13 cellular contexts compared by ENCODE assay signal in genomic region chr2:11368059-11368572, GRCh38. TPM values are rescaled to one million over a fixed set of nuclear protein-coding genes. Genes with fewer than 3 reads are reported as not detected.
DNase-seq lines count a peak whose midpoint lies in the region; ATAC-seq and TF ChIP-seq lines count a peak whose summit lies in the region.
"Had no signal": no experiment of that assay in that cellular context is flagged by ENCODE, and none has a peak within 500 bp of the region (broad histone marks: within the 10 kb centered on the region; RNA-seq: fewer than 3 reads in every experiment).

No MANE protein-coding gene starts in this region.

- H3K9me2 ChIP-seq in Karpas-422 (replicated peaks; ENCODE audit: insufficient read depth, low read length) = no peaks in the 10 kb centered on the region

- no peak overlapping the region for H2AFZ ChIP-seq in Karpas-422 (ENCODE audit: low read length)

- H3K4me3 ChIP-seq in Karpas-422 (ENCODE audit: low read length) (no peak overlapping the region), duodenal mucosa (ENCODE audit: low read depth in 1 of 2, low read length in 2 of 2) (peak overlapping the region; percentile 7 to 25), right lobe of liver (no peak overlapping the region), spleen (no peak overlapping the region)
- H3K4me3 ChIP-seq: SJSA1 had no signal

- H3K36me3 ChIP-seq in Karpas-422 (ENCODE audit: insufficient read depth, low read length) (no peaks in the 10 kb centered on the region), duodenal mucosa (ENCODE audit: control insufficient read depth in 1 of 2, insufficient read depth in 2 of 2, low read length in 2 of 2) (no peaks in the 10 kb centered on the region), right lobe of liver (no peaks in the 10 kb centered on the region), spleen (no peaks in the 10 kb centered on the region)
- H3K36me3 ChIP-seq: SJSA1 had no signal

- peak; percentile 41 to 53 (median 48) for ATAC-seq in right lobe of liver

- H4K20me1 ChIP-seq in Karpas-422 (ENCODE audit: insufficient read depth, low read depth, low read length) = no peaks in the 10 kb centered on the region

- CTCF ChIA-PET in RWPE1 (lab: Yijun Ruan, JAX) = interaction anchor here (0.8 kb wide), 1 partner anchor 131 kb away, joined by 4 read pairs; no protein-coding TSS in a partner anchor

- H3K27ac ChIP-seq in Karpas-422 (ENCODE audit: low read length) (no peak overlapping the region), duodenal mucosa (ENCODE audit: low read depth, low read length) (no peak overlapping the region), right lobe of liver (peak overlapping the region in 2 of 3 donors; percentile 34 to 69), spleen (peak overlapping the region in 6 of 8 donors; percentile 58 to 75 (median 66)), RWPE1 (no peak overlapping the region)
- H3K27ac ChIP-seq: SJSA1 had no signal

- intact Hi-C loops in right lobe of liver (cut with DNase I) (no loop called here), spleen (cut with DNase I; ENCODE audit: low total_unique reads) (no loop called here)

- peaks cover 7% of the 10 kb centered on the region for H3K4me1 ChIP-seq in Karpas-422 (ENCODE audit: low read length)
- H3K4me1 ChIP-seq in duodenal mucosa (ENCODE audit: control insufficient read depth in 1 of 2, insufficient read depth in 2 of 2, low read length in 2 of 2) = peaks cover 33 to 36% of the 10 kb centered on the region in 2 donors
- peaks cover 0 to 52% (median 14%) of the 10 kb centered on the region in 4 donors for H3K4me1 ChIP-seq in right lobe of liver
- H3K4me1 ChIP-seq in spleen = peaks cover 4 to 46% (median 24%) of the 10 kb centered on the region in 6 donors

- TF ChIP-seq POLR2A in right lobe of liver (IDR thresholded peaks at IDR 0.05) (no peak), spleen (IDR thresholded peaks at IDR 0.05) (no peak)

- POLR2A ChIA-PET in RWPE1 (lab: Yijun Ruan, JAX; ENCODE audit: low non-redundant PET) = no interaction called here

- H3K4me2 ChIP-seq in Karpas-422 (ENCODE audit: low read depth, low read length, poor library complexity, severe bottlenecking) = no peak overlapping the region

- TF ChIP-seq CTCF in right lobe of liver (IDR thresholded peaks at IDR 0.05) (no peak), spleen (IDR thresholded peaks at IDR 0.05 in 8 of 11, conservative IDR thresholded peaks at IDR 0.05 in 3 of 11) (no peak), RWPE1 (conservative IDR thresholded peaks at IDR 0.05; ENCODE audit: low read depth) (no peak)

- no peak overlapping the region for H3K9ac ChIP-seq in Karpas-422 (ENCODE audit: low read length)
- no peak overlapping the region for H3K9ac ChIP-seq in duodenal mucosa (ENCODE audit: low read depth in 1 of 2, low read length in 2 of 2)

- H3K27me3 ChIP-seq in Karpas-422 (ENCODE audit: low read length) (no peaks in the 10 kb centered on the region), duodenal mucosa (ENCODE audit: control insufficient read depth in 1 of 2, insufficient read depth in 2 of 2, low read length in 2 of 2) (no peaks in the 10 kb centered on the region), right lobe of liver (no peaks in the 10 kb centered on the region), spleen (replicated peaks in 1 of 7) (no peaks in the 10 kb centered on the region)
- H3K27me3 ChIP-seq: SJSA1 had no signal

- H3K79me2 ChIP-seq in Karpas-422 (ENCODE audit: low read length) = no peaks in the 10 kb centered on the region

- 7% methylated on average over 7 of the region's 10 CpGs for WGBS in right lobe of liver (ENCODE audit: insufficient coverage, low coverage, low lambda C conversion rate, missing lambda C conversion rate)
- 42 to 68% (median 60%) methylated on average over 10 of the region's 10 CpGs for WGBS in spleen, 5 donors

- peak; percentile 32 for DNase-seq in Karpas-422
- DNase-seq in right lobe of liver = peak; percentile 42 to 70 (median 69)
- DNase-seq in spleen = no peak
- no peak for DNase-seq in NOMO-1 treated with DMSO at 0.1 percent for 48 hours (lab: John Stamatoyannopoulos, UW; ENCODE audit: unreplicated experiment)
- DNase-seq in T1000 (lab: John Stamatoyannopoulos, UW) = no peak
- DNase-seq in NCI-H1105 treated with DMSO at 0.1 percent for 48 hours (lab: John Stamatoyannopoulos, UW) = no peak
- DNase-seq in RWPE1 (ENCODE audit: low spot score) = no peak
- DNase-seq: activated gamma-delta T cell; CD4-positive, CD25-positive, alpha-beta regulatory T cell; cortex of kidney; stimulated activated CD4-positive, alpha-beta T cell treated with anti-CD3 and anti-CD28 coated beads, Interleukin-4, amount 100 ng/mL, for 24 hours had no signal

- H3K9me3 ChIP-seq in Karpas-422 (ENCODE audit: low read length) = no peaks in the 10 kb centered on the region
- no peaks in the 10 kb centered on the region for H3K9me3 ChIP-seq in duodenal mucosa (ENCODE audit: control insufficient read depth in 1 of 2, low read length in 2 of 2)
- H3K9me3 ChIP-seq in right lobe of liver = no peaks in the 10 kb centered on the region
- H3K9me3 ChIP-seq in spleen = no peaks in the 10 kb centered on the region
- H3K9me3 ChIP-seq: SJSA1 had no signal

RNA-seq across cellular contexts. Expression of gene ROCK2, which starts 23.7 kb away (rescaled TPM):
- total RNA-seq in Karpas-422 (2014; rRNA removed; shearing (Covaris generic); ENCODE audit: low replicate concordance) = 7.4 and 14.2 TPM in 2 replicates
- total RNA-seq in right lobe of liver = 10 to 100 TPM; 11.6 to 23.9 (median 19.8) TPM
- total RNA-seq in spleen = 10 to 100 TPM; 37.3 to 89.6 (median 73.9) TPM
- 1 to 10 TPM; 4.0 to 9.6 (median 4.9) TPM for polyA plus RNA-seq in spleen

Comparison
In these comparisons a context has a peak if more than half of its experiments do, and no peak if none do; other contexts are left out.
1. DNase-seq: peak in Karpas-422 (single experiment) and right lobe of liver (3 of 3); none in spleen (single experiment), NOMO-1 treated with DMSO at 0.1 percent for 48 hours (single experiment), T1000 (single experiment), NCI-H1105 treated with DMSO at 0.1 percent for 48 hours (single experiment) and RWPE1 (single experiment).
2. H3K27ac ChIP-seq: peak in right lobe of liver (2 of 3) and spleen (6 of 8); none in Karpas-422 (single experiment), duodenal mucosa (single experiment) and RWPE1 (single experiment).
3. H3K4me3 ChIP-seq: peak in duodenal mucosa (2 of 2); none in Karpas-422 (single experiment), right lobe of liver (0 of 3) and spleen (0 of 8).